Comparison of ENCODE assay signal across 22 cellular contexts in the genomic region with DNA sequence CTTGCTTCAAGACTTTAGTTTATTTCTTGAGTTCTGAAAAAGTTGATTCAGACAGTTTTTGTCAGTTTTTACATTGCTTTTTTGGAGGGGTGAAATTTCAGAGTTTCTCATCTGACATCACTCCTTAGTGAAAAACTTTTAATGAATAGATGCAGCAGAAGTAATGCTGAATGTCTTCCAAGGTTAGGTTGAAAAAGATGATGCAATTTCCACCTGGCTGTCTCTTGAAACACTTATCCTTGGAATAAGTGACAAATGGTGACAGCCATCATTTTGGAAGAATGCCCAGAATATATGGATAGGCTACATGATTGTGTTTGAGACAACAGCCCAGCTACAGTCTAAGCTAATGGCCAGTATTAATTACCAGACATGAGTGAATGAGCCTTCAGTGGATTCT.
"Had no signal": no experiment of that assay in that cellular context is flagged by ENCODE, and none has a peak within 500 bp of the region (broad histone marks: within the 10 kb centered on the region; RNA-seq: fewer than 3 reads in every experiment).

No MANE protein-coding gene starts in this region.

- H3K4me1 ChIP-seq: neural progenitor cell, right atrium auricular region, stomach, transverse colon had no signal

- H3K4me3 ChIP-seq: hepatocyte, lung, neural progenitor cell, ovary, right atrium auricular region, stomach, thoracic aorta, transverse colon had no signal

- H3K9me3 ChIP-seq: ovary had no signal

- H3K4me2 ChIP-seq: hepatocyte, neural progenitor cell had no signal

- H2AFZ ChIP-seq: hepatocyte, neural progenitor cell had no signal

- FAIRE-seq: kidney, small intestine had no signal

- DNase-seq: effector CD4-positive, alpha-beta T cell; foreskin melanocyte; head of caudate nucleus; kidney; left colon; left ventricle myocardium superior; mesenchymal stem cell; midbrain; nucleus accumbens; ovary; small intestine; stimulated activated CD4-positive, alpha-beta T cell treated with anti-CD3 and anti-CD28 coated beads, Interleukin-12 subunit alpha, Interleukin-12 subunit beta, amount 100 ng/mL, for 4 hours; stimulated activated naive CD4-positive, alpha-beta T cell; stomach; substantia nigra; transverse colon had no signal

- H3K27me3 ChIP-seq: hepatocyte, neural progenitor cell, ovary, right atrium auricular region, stomach had no signal

- H3K27ac ChIP-seq: hepatocyte, neural progenitor cell, ovary, right atrium auricular region, stomach, thoracic aorta, transverse colon had no signal

- H3K36me3 ChIP-seq: neural progenitor cell, ovary, right atrium auricular region, stomach, thoracic aorta, transverse colon had no signal

- H3K9ac ChIP-seq: neural progenitor cell had no signal

- H3K79me2 ChIP-seq: hepatocyte had no signal

- ATAC-seq: left colon; left ventricle myocardium superior; natural killer cell treated with Interleukin-12 subunit alpha and Interleukin-12 subunit beta and Interleukin-15 and Interleukin-18, amount 100 ng/mL, for 72 hours had no signal
